In genomic region chr12:69570545-69571399, GRCh38 we compare ENCODE assay signal across 8 cellular contexts. TPM values are rescaled to one million over a fixed set of nuclear protein-coding genes. Genes with fewer than 3 reads are reported as not detected.
DNase-seq lines count a peak whose midpoint lies in the region; ATAC-seq, FAIRE-seq and TF ChIP-seq lines count a peak whose summit lies in the region.

No MANE protein-coding gene starts in this region.

- intact Hi-C loops in heart right ventricle (cut with DNase I) = loop anchor here (1.0 to 10.0 kb wide), 12 partner anchors 98 to 216 kb away; partner anchors contain the start of genes YEATS4 (in 6 of the 10) and FRS2 (in 5 of the 10)

- WGBS in heart right ventricle, 2 donors = 50 to 53% methylated on average over 6 of the region's 6 CpGs

- H3K4me2 ChIP-seq in Karpas-422 (ENCODE audit: low read depth, low read length, poor library complexity, severe bottlenecking) = no peak overlapping the region

- FAIRE-seq in D721Med (lab: Jason Lieb, UNC) = no peak

- H3K9me2 ChIP-seq in Karpas-422 (replicated peaks; ENCODE audit: insufficient read depth, low read length) = no peaks in the 10 kb centered on the region

- no peak overlapping the region for H3K9ac ChIP-seq in Karpas-422 (ENCODE audit: low read length)

- H3K9me3 ChIP-seq in Karpas-422 (ENCODE audit: low read length) (no peaks in the 10 kb centered on the region), SJSA1 (replicated peaks) (no peaks in the 10 kb centered on the region), heart right ventricle (no peaks in the 10 kb centered on the region)

- peaks cover 32% of the 10 kb centered on the region for H3K79me2 ChIP-seq in Karpas-422 (ENCODE audit: low read length)

- no peak for DNase-seq in D721Med (ENCODE audit: insufficient read length, low spot score)
- DNase-seq in Karpas-422 = peak; percentile 80
- peak; percentile 54 to 60 for DNase-seq in SJSA1 (ENCODE audit: low read depth in 1 of 2, low spot score in 2 of 2)
- DNase-seq in activated naive CD8-positive, alpha-beta T cell treated with anti-CD3 and anti-CD28 coated beads, Interleukin-2, amount 10 ng/mL, durations not matched to agents 7 days and 5 days = no peak
- DNase-seq in heart right ventricle = peak in 1 of 2 donors; percentile 56
- DNase-seq in skeletal muscle cell (ENCODE audit: low read depth) = peak; percentile 11
- DNase-seq in hepatic stellate cell (ENCODE audit: low spot score) = no peak

- H3K27me3 ChIP-seq in Karpas-422 (ENCODE audit: low read length) = no peaks in the 10 kb centered on the region
- no peaks in the 10 kb centered on the region for H3K27me3 ChIP-seq in SJSA1 (replicated peaks)
- no peaks in the 10 kb centered on the region for H3K27me3 ChIP-seq in heart right ventricle

- POLR2A ChIA-PET in activated naive CD8-positive, alpha-beta T cell treated with anti-CD3 and anti-CD28 coated beads, Interleukin-2, amount 10 ng/mL, durations not matched to agents 7 days and 5 days (lab: Charles Lee) = interaction anchor here (0.6 to 2.1 kb wide), 3 partner anchors 100 to 214 kb away, joined by 3 to 5 read pairs (median 4); no protein-coding TSS in a partner anchor

- H2AFZ ChIP-seq in Karpas-422 (ENCODE audit: low read length) = no peak overlapping the region

- H3K4me1 ChIP-seq in Karpas-422 (ENCODE audit: low read length) (peaks cover 6% of the 10 kb centered on the region), SJSA1 (replicated peaks) (peaks cover 7% of the 10 kb centered on the region; the same call in 1 of the 2 replicates), heart right ventricle (peaks cover 0 to 9% (median 0%) of the 10 kb centered on the region in 9 donors)

- H3K4me3 Mint-ChIP-seq in activated naive CD8-positive, alpha-beta T cell treated with anti-CD3 and anti-CD28 coated beads, Interleukin-2, amount 10 ng/mL, durations not matched to agents 7 days and 5 days = no peak overlapping the region

- peaks cover 5% of the 10 kb centered on the region for H3K4me1 Mint-ChIP-seq in activated naive CD8-positive, alpha-beta T cell treated with anti-CD3 and anti-CD28 coated beads, Interleukin-2, amount 10 ng/mL, durations not matched to agents 7 days and 5 days

- TF ChIP-seq CTCF in D721Med (IDR thresholded peaks at IDR 0.05; ENCODE audit: insufficient read depth, missing control alignments) = peak; percentile 87
- peak; percentile 59 to 92 (median 81) for TF ChIP-seq CTCF in heart right ventricle (IDR thresholded peaks at IDR 0.05)

- ATAC-seq in GM21360 (IDR thresholded peaks at IDR 0.05; ENCODE audit: unreplicated experiment) (peak; percentile 73), heart right ventricle (peak in 7 of 8 donors; percentile 49 to 77 (median 65))
- peak; percentile 72 for ATAC-seq in activated naive CD8-positive, alpha-beta T cell treated with anti-CD3 and anti-CD28 coated beads, Interleukin-2, amount 10 ng/mL, durations not matched to agents 7 days and 5 days (ENCODE audit: low read depth)

- no peaks in the 10 kb centered on the region for H3K9me3 Mint-ChIP-seq in activated naive CD8-positive, alpha-beta T cell treated with anti-CD3 and anti-CD28 coated beads, Interleukin-2, amount 10 ng/mL, durations not matched to agents 7 days and 5 days

- H3K36me3 ChIP-seq in Karpas-422 (ENCODE audit: insufficient read depth, low read length) (peaks cover 34% of the 10 kb centered on the region; the same call in 1 of the 2 replicates), SJSA1 (peaks cover 56% of the 10 kb centered on the region), heart right ventricle (peaks cover 0 to 79% (median 21%) of the 10 kb centered on the region in 9 donors)

- no peaks in the 10 kb centered on the region for H4K20me1 ChIP-seq in Karpas-422 (ENCODE audit: insufficient read depth, low read depth, low read length)

- H3K4me3 ChIP-seq in Karpas-422 (ENCODE audit: low read length) = no peak overlapping the region
- no peak overlapping the region for H3K4me3 ChIP-seq in SJSA1
- no peak overlapping the region for H3K4me3 ChIP-seq in heart right ventricle
- H3K4me3 ChIP-seq in skeletal muscle cell (ENCODE audit: low read depth, low read length) = no peak overlapping the region

- H3K36me3 Mint-ChIP-seq in activated naive CD8-positive, alpha-beta T cell treated with anti-CD3 and anti-CD28 coated beads, Interleukin-2, amount 10 ng/mL, durations not matched to agents 7 days and 5 days = peaks cover 16% of the 10 kb centered on the region

- no peak overlapping the region for H3K27ac ChIP-seq in Karpas-422 (ENCODE audit: low read length)
- no peak overlapping the region for H3K27ac ChIP-seq in SJSA1
- no peak overlapping the region for H3K27ac ChIP-seq in heart right ventricle

- H3K27ac Mint-ChIP-seq in activated naive CD8-positive, alpha-beta T cell treated with anti-CD3 and anti-CD28 coated beads, Interleukin-2, amount 10 ng/mL, durations not matched to agents 7 days and 5 days = no peak overlapping the region

- no peaks in the 10 kb centered on the region for H3K27me3 Mint-ChIP-seq in activated naive CD8-positive, alpha-beta T cell treated with anti-CD3 and anti-CD28 coated beads, Interleukin-2, amount 10 ng/mL, durations not matched to agents 7 days and 5 days

RNA-seq across cellular contexts. Expression of gene CCT2, which starts 14.5 kb away (rescaled TPM):
- total RNA-seq in Karpas-422 (2014; rRNA removed; shearing (Covaris generic); ENCODE audit: low replicate concordance) = 205 and 311 TPM in 2 replicates
- total RNA-seq in SJSA1 (2014; rRNA removed; shearing (Covaris generic)) = 365 and 382 TPM in 2 replicates
- total RNA-seq in activated naive CD8-positive, alpha-beta T cell treated with anti-CD3 and anti-CD28 coated beads, Interleukin-2, amount 10 ng/mL, durations not matched to agents 7 days and 5 days = 100 to 1,000 TPM; 141 to 144 TPM
- total RNA-seq in heart right ventricle = 100 to 1,000 TPM in 2 of 10 donors, 10 to 100 TPM in 8; 61.3 to 115 (median 84.6) TPM
- 100 to 1,000 TPM in 1 of 2 donors, 10 to 100 TPM in 1; 41.3 to 190 TPM for polyA plus RNA-seq in heart right ventricle

RNA-seq across cellular contexts. Expression of gene LRRC10, which starts 39.9 kb away (rescaled TPM):
- total RNA-seq in Karpas-422 (2014; rRNA removed; shearing (Covaris generic); ENCODE audit: low replicate concordance) = not detected in 2 replicates
- not detected in 2 replicates for total RNA-seq in SJSA1 (2014; rRNA removed; shearing (Covaris generic))
- not detected for total RNA-seq in activated naive CD8-positive, alpha-beta T cell treated with anti-CD3 and anti-CD28 coated beads, Interleukin-2, amount 10 ng/mL, durations not matched to agents 7 days and 5 days
- total RNA-seq in heart right ventricle = 10 to 100 TPM; 14.4 to 75.7 (median 40.9) TPM
- 10 to 100 TPM in 1 of 2 donors, 1 to 10 TPM in 1; 3.4 to 31.4 TPM for polyA plus RNA-seq in heart right ventricle

Comparison
In these comparisons a context has a peak if more than half of its experiments do, and no peak if none do; other contexts are left out.
1. DNase-seq: peak in Karpas-422 (single experiment), SJSA1 (2 of 2) and skeletal muscle cell (single experiment); none in D721Med (single experiment), activated naive CD8-positive, alpha-beta T cell treated with anti-CD3 and anti-CD28 coated beads, Interleukin-2, amount 10 ng/mL, durations not matched to agents 7 days and 5 days (single experiment) and hepatic stellate cell (single experiment).
2. RNA of gene LRRC10, which starts 39.9 kb away (total RNA-seq): 14.4 to 75.7 TPM in heart right ventricle; not detected in Karpas-422, not detected in SJSA1 and not detected in activated naive CD8-positive, alpha-beta T cell treated with anti-CD3 and anti-CD28 coated beads, Interleukin-2, amount 10 ng/mL, durations not matched to agents 7 days and 5 days; every median in the first group is over 10 times any median in the second.
3. Peak in every context shown above with its lines, with median percentiles within 50 percentile points of each other: ATAC-seq.